In genomic region chr16:69831212-69832123, GRCh38 we compare ENCODE assay signal across 1 cellular context.
TF ChIP-seq lines count a peak whose summit lies in the region.

No MANE protein-coding gene starts in this region.

TF ChIP-seq in HEK293, 187 proteins besides CTCF, POLR2A, EP300 and RAD21 (continued from another document):
- TF ChIP-seq PRDM1 (tag by site-specific recombination; IDR thresholded peaks at IDR 0.05) (0 out of 2 replicates have a peak, but pooled peaks have one; percentile 18), PRDM6 (tag by site-specific recombination; IDR thresholded peaks at IDR 0.05) (0 out of 2 replicates have a peak, but pooled peaks have one; percentile 31), KLF7 (tag by site-specific recombination; IDR thresholded peaks at IDR 0.05; ENCODE audit: borderline replicate concordance) (no peak), ZFHX2 (tag by site-specific recombination; conservative IDR thresholded peaks at IDR 0.05) (no peak), KLF8 (tag by site-specific recombination; IDR thresholded peaks at IDR 0.05) (no peak), GLIS2 (tag by site-specific recombination; IDR thresholded peaks at IDR 0.05) (no peak)
